Comparison of ENCODE assay signal across 1 cellular context in genomic region chr19:38223119-38223523, GRCh38.
TF ChIP-seq lines count a peak whose summit lies in the region.

No MANE protein-coding gene starts in this region.

TF ChIP-seq in endothelial cell of umbilical vein, 7 proteins besides CTCF, POLR2A, EP300 and RAD21:
- no peak for TF ChIP-seq EZH2 (IDR thresholded peaks at IDR 0.05; ENCODE audit: borderline replicate concordance, low read depth, low read length, severe bottlenecking)
- no peak for TF ChIP-seq MAX (IDR thresholded peaks at IDR 0.05; ENCODE audit: insufficient read depth, insufficient read length)
- no peak for TF ChIP-seq JUN (IDR thresholded peaks at IDR 0.05; ENCODE audit: borderline replicate concordance, insufficient read depth, insufficient read length, low read depth)
- no peak for TF ChIP-seq MYC (IDR thresholded peaks at IDR 0.05; ENCODE audit: low read depth, low read length)
- no peak for TF ChIP-seq GATA2 (IDR thresholded peaks at IDR 0.05; ENCODE audit: insufficient read depth, insufficient read length, low read depth, low read length)
- TF ChIP-seq FOS (IDR thresholded peaks at IDR 0.05; ENCODE audit: borderline replicate concordance, insufficient read depth, low read length): no peak
- no peak for TF ChIP-seq POLR2AphosphoS5 (IDR thresholded peaks at IDR 0.05; ENCODE audit: insufficient read depth, low read depth, low read length)
TF ChIP-seq in endothelial cell of umbilical vein: peak in this region for 0.
